In the genomic region with DNA sequence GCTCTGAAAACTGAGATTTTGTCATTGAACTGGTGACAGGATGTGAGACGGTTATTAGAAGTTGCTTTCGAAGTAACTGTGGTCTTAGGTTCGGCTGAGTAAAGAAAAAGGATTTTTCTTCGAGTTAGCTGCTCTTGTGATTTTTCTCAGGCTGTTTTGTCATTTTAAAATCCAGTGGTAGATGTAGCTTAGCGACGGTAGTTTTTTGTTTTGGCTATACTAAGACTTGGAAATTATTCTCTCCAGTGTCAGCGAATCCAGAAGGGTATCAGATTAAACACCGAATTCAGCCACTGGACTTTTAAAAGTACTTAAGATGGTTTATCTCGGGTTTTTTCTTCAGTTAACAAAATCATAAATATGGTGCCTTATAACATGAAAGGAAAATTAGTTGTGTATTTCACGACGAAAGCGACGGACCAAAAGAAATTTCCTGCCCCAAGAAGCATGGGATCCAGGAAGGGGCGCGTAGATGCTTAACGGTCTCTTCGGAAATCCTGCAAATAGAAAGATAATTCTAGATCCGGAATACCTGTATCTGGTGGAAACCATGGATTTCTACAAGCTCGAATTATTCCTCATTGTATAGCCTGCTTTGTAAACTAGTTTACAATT, we compare ENCODE assay signal across 8 cellular contexts. TPM values are rescaled to one million over a fixed set of nuclear protein-coding genes. Genes with fewer than 3 reads are reported as not detected.
A peak's percentile ranks its signal among the peaks of the same experiment; 100 is the strongest.
DNase-seq lines count a peak whose midpoint lies in the region; ATAC-seq and TF ChIP-seq lines count a peak whose summit lies in the region.

No MANE protein-coding gene starts in this region.

- H4K20me1 ChIP-seq in PC-3 (ENCODE audit: low read length), result peaks cover 11% of the 10 kb centered on the region; the same call in 1 of the 2 replicates

- H3K79me2 ChIP-seq in PC-3 (ENCODE audit: low read length), result peaks cover 30% of the 10 kb centered on the region

- H3K9me3 Mint-ChIP-seq in CD8-positive, alpha-beta T cell, result no peaks in the 10 kb centered on the region
- no peaks in the 10 kb centered on the region for H3K9me3 Mint-ChIP-seq in endothelial cell (ENCODE audit: unreplicated experiment)

- intact Hi-C loops in CD8-positive, alpha-beta T cell (cut with DNase I, micrococcal nuclease), result loop anchor here (1.0 to 10.0 kb wide), 11 partner anchors 108 to 625 kb away; a partner anchor contains a TSS
- intact Hi-C loops in PC-3 (cut with micrococcal nuclease), result no loop called here

- TSS peak; percentile 64 for BruUV-seq in PC-3 (replicated peaks; lab: Mats Ljungman, UMichigan)

- peaks cover 44% of the 10 kb centered on the region for H3K36me3 Mint-ChIP-seq in CD8-positive, alpha-beta T cell
- peaks cover 20% of the 10 kb centered on the region for H3K36me3 Mint-ChIP-seq in endothelial cell (ENCODE audit: low read depth, unreplicated experiment)

- H3K27me3 Mint-ChIP-seq in CD8-positive, alpha-beta T cell (ENCODE audit: low read depth), result no peaks in the 10 kb centered on the region
- H3K27me3 Mint-ChIP-seq in endothelial cell (ENCODE audit: unreplicated experiment), result peaks cover 16% of the 10 kb centered on the region

- peak overlapping the region; percentile 86 for H3K4me3 Mint-ChIP-seq in CD8-positive, alpha-beta T cell
- H3K4me3 Mint-ChIP-seq in endothelial cell (ENCODE audit: unreplicated experiment), result peak overlapping the region; percentile 89

- no peaks in the 10 kb centered on the region for H3K27me3 ChIP-seq in CD8-positive, alpha-beta T cell (ENCODE audit: insufficient read depth, low read length)
- no peaks in the 10 kb centered on the region for H3K27me3 ChIP-seq in PC-3 (ENCODE audit: low read length)
- H3K27me3 ChIP-seq in neutrophil, result no peaks in the 10 kb centered on the region

- peak overlapping the region; percentile 98 for H3K4me3 ChIP-seq in CD8-positive, alpha-beta T cell (ENCODE audit: low read depth, low read length)
- H3K4me3 ChIP-seq in PC-3 (ENCODE audit: low read length) (peak overlapping the region; percentile 73), neutrophil (ENCODE audit: low read depth in 1 of 2, low read length in 1 of 2) (peak overlapping the region; percentile 61 to 84)

- H3K4me1 ChIP-seq in CD8-positive, alpha-beta T cell (ENCODE audit: insufficient read depth, low read length), result peaks cover 39% of the 10 kb centered on the region
- H3K4me1 ChIP-seq in PC-3 (ENCODE audit: insufficient read depth, low read length), result peaks cover 38% of the 10 kb centered on the region
- H3K4me1 ChIP-seq in neutrophil (ENCODE audit: control insufficient read depth in 1 of 2, insufficient read depth in 1 of 2, low read depth in 1 of 2, low read length in 1 of 2), result peaks cover 28 to 30% of the 10 kb centered on the region in 2 experiments

- 0 out of 2 replicates have a peak overlapping the region, but pooled peaks have one; percentile 18 for H2AFZ ChIP-seq in PC-3 (ENCODE audit: low read length)

- POLR2A ChIA-PET in CD8-positive, alpha-beta T cell (lab: Charles Lee), result interaction anchor here (0.6 to 2.6 kb wide), 21 partner anchors 8 to 505 kb away, joined by 3 to 20 read pairs (median 4); a partner anchor contains a TSS
- POLR2A ChIA-PET in PC-3 (lab: Charles Lee; ENCODE audit: unreplicated experiment), result no interaction called here

- no peaks in the 10 kb centered on the region for H3F3A ChIP-seq in PC-3 (ENCODE audit: low read length, unreplicated experiment)

- CTCF ChIA-PET in CD8-positive, alpha-beta T cell (lab: Charles Lee), result interaction anchor here (0.6 to 1.8 kb wide), 7 partner anchors 12 to 176 kb away, joined by 3 to 6 read pairs (median 4); a partner anchor contains a TSS
- CTCF ChIA-PET in PC-3 (lab: Charles Lee), result no interaction called here

- peak overlapping the region; percentile 95 for H3K4me2 ChIP-seq in PC-3 (ENCODE audit: low read length)

- H3K36me3 ChIP-seq in CD8-positive, alpha-beta T cell (ENCODE audit: insufficient read depth, low read length), result peaks cover 5% of the 10 kb centered on the region
- H3K36me3 ChIP-seq in PC-3 (ENCODE audit: low read depth, low read length) (peaks cover 14% of the 10 kb centered on the region), neutrophil (peaks cover 22% of the 10 kb centered on the region)

- DNase-seq in CD8-positive, alpha-beta T cell, result no peak
- DNase-seq in PC-3, result no peak
- DNase-seq in endothelial cell (ENCODE audit: low spot score), result no peak
- no peak for DNase-seq in DMS114 treated with DMSO at 0.1 percent for 48 hours (lab: John Stamatoyannopoulos, UW; ENCODE audit: unreplicated experiment)

- no peak for TF ChIP-seq CTCF in CD8-positive, alpha-beta T cell (IDR thresholded peaks at IDR 0.05)
- TF ChIP-seq CTCF in PC-3 (conservative IDR thresholded peaks at IDR 0.05; ENCODE audit: low read depth, low read length) (no peak), endothelial cell (IDR thresholded peaks at IDR 0.05; ENCODE audit: unreplicated experiment) (no peak), neutrophil (IDR thresholded peaks at IDR 0.05) (no peak)

- H3K9ac ChIP-seq in PC-3 (ENCODE audit: low read length), result peak overlapping the region; percentile 85

- H3K4me1 Mint-ChIP-seq in CD8-positive, alpha-beta T cell (ENCODE audit: low read depth), result peaks cover 49% of the 10 kb centered on the region
- H3K4me1 Mint-ChIP-seq in endothelial cell (ENCODE audit: unreplicated experiment), result peaks cover 19% of the 10 kb centered on the region

- no peaks in the 10 kb centered on the region for H3K9me2 ChIP-seq in PC-3 (replicated peaks; ENCODE audit: low read length)

- ATAC-seq in CD8-positive, alpha-beta T cell, result no peak
- ATAC-seq in PC-3, result no peak
- ATAC-seq in HG03520 (IDR thresholded peaks at IDR 0.05; ENCODE audit: unreplicated experiment), result no peak
- ATAC-seq in HG03439 (IDR thresholded peaks at IDR 0.05; ENCODE audit: unreplicated experiment), result no peak
- no peak for ATAC-seq in HG03521 (IDR thresholded peaks at IDR 0.05; ENCODE audit: unreplicated experiment)

- H3K27ac ChIP-seq in CD8-positive, alpha-beta T cell (ENCODE audit: low read depth, low read length), result peak overlapping the region; percentile 96
- H3K27ac ChIP-seq in PC-3 (ENCODE audit: low read length), result peak overlapping the region; percentile 95
- H3K27ac ChIP-seq in neutrophil, result peak overlapping the region; percentile 97

- H3K9me3 ChIP-seq in CD8-positive, alpha-beta T cell (ENCODE audit: low read length), result no peaks in the 10 kb centered on the region
- H3K9me3 ChIP-seq in PC-3 (ENCODE audit: low read length) (no peaks in the 10 kb centered on the region), neutrophil (no peaks in the 10 kb centered on the region)

- H3K27ac Mint-ChIP-seq in CD8-positive, alpha-beta T cell, result peak overlapping the region; percentile 96
- H3K27ac Mint-ChIP-seq in endothelial cell (ENCODE audit: unreplicated experiment), result peak overlapping the region; percentile 94

RNA-seq across cellular contexts. Expression of a gene that starts 1.2 kb away (rescaled TPM):
- 1 to 10 TPM; 8.2 to 8.5 TPM for total RNA-seq in CD8-positive, alpha-beta T cell
- 4.2 and 5.4 TPM in 2 replicates for total RNA-seq in PC-3 (2014; rRNA removed)
- 4.9 TPM for total RNA-seq in endothelial cell (ENCODE audit: unreplicated experiment)

RNA-seq across cellular contexts. Expression of a gene that starts 27.2 kb away (rescaled TPM):
- total RNA-seq in CD8-positive, alpha-beta T cell, result 1 to 10 TPM; 2.8 to 2.9 TPM
- total RNA-seq in PC-3 (2014; rRNA removed) (4.6 and 5.0 TPM in 2 replicates), endothelial cell (ENCODE audit: unreplicated experiment) (3.8 TPM)

RNA-seq across cellular contexts. Expression of a gene that starts 56.5 kb away (rescaled TPM):
- not detected for total RNA-seq in CD8-positive, alpha-beta T cell
- total RNA-seq in PC-3 (2014; rRNA removed) (0.92 and 1.0 TPM in 2 replicates), endothelial cell (ENCODE audit: unreplicated experiment) (0.15 TPM)
